30 cellular contexts compared by ENCODE assay signal in the genomic region with DNA sequence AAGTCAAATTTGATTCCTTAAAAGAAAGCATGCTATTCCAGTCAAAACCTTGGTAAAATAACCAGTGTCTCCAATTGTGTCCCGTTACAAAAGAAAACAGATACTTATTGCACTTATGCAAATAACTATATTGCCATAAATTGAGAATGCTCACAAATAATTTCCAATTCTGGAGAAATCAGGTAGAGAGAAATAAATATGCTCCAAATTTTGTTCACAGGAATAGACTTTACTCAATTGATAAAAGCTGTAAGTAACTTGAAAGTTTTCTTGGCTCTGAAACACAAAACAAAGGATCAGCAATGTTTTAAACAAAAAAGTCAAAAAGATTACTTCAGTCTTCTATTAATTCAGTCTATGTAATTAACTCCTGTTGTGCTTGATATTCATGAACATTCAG.
"Had no signal": no experiment of that assay in that cellular context is flagged by ENCODE, and none has a peak within 500 bp of the region (broad histone marks: within the 10 kb centered on the region; RNA-seq: fewer than 3 reads in every experiment).

No MANE protein-coding gene starts in this region.

- H3K4me3 ChIP-seq: left lung, lower lobe of right lung, neural progenitor cell, psoas muscle, right atrium auricular region, right lobe of liver, smooth muscle cell, tibial nerve, uterus had no signal

- H3K36me3 Mint-ChIP-seq: immature natural killer cell, natural killer cell, neural progenitor cell, type B pancreatic cell had no signal

- H3K4me2 ChIP-seq: neural progenitor cell, smooth muscle cell had no signal

- H3K4me1 Mint-ChIP-seq: immature natural killer cell; mesothelial cell of epicardium; naive B cell; natural killer cell; nephron progenitor cell; neural progenitor cell; stimulated activated memory B cell treated with anti-CD40 and anti-IgM and Interleukin-4, amounts not matched to agents 10 μg/mL and 1 μg/mL and 100 μg/mL, for 72 hours; stimulated activated naive CD8-positive, alpha-beta T cell treated with anti-CD3 and anti-CD28 coated beads, Interleukin-15, amount 100 ng/mL, for 72 hours had no signal

- H3K4me3 Mint-ChIP-seq: immature natural killer cell; mesothelial cell of epicardium; naive B cell; natural killer cell; nephron progenitor cell; neural progenitor cell; stimulated activated memory B cell treated with anti-CD40 and anti-IgM and Interleukin-4, amounts not matched to agents 10 μg/mL and 1 μg/mL and 100 μg/mL, for 72 hours; stimulated activated naive CD8-positive, alpha-beta T cell treated with anti-CD3 and anti-CD28 coated beads, Interleukin-15, amount 100 ng/mL, for 72 hours; type B pancreatic cell had no signal

- H3K27ac ChIP-seq: left lung, lower lobe of right lung, neural progenitor cell, neutrophil, parathyroid adenoma, psoas muscle, right atrium auricular region, right lobe of liver, tibial nerve, uterus had no signal

- H3K4me1 ChIP-seq: left lung, lower lobe of right lung, neural progenitor cell, parathyroid adenoma, psoas muscle, right atrium auricular region, right lobe of liver, tibial nerve, uterus had no signal

- H3K79me2 ChIP-seq: parathyroid adenoma had no signal

- H3K27me3 ChIP-seq: left lung, neural progenitor cell, neutrophil, right atrium auricular region, right lobe of liver, tibial nerve, uterus had no signal

- H3K9ac ChIP-seq: neural progenitor cell, parathyroid adenoma had no signal

- ATAC-seq: left colon; left lung; lower lobe of right lung; natural killer cell; psoas muscle; right lobe of liver; stimulated activated memory B cell treated with anti-CD40 and anti-IgM and Interleukin-4, amounts not matched to agents 10 μg/mL and 1 μg/mL and 100 μg/mL, for 72 hours; stimulated activated naive CD8-positive, alpha-beta T cell treated with anti-CD3 and anti-CD28 coated beads, Interleukin-15, amount 100 ng/mL, for 72 hours had no signal

- H2AFZ ChIP-seq: neural progenitor cell, parathyroid adenoma had no signal

- DNase-seq: immature natural killer cell; kidney; left colon; left lung; lower lobe of right lung; mammary epithelial cell; mesenchymal stem cell; naive B cell; natural killer cell; nephron progenitor cell; occipital lobe; psoas muscle; right lobe of liver; stimulated activated CD4-positive, alpha-beta T cell treated with anti-CD3 and anti-CD28 coated beads, Interleukin-1b, Interleukin-23, amount 100 ng/mL, for 48 hours; stimulated activated CD4-positive, alpha-beta T cell treated with anti-CD3 and anti-CD28 coated beads, Interleukin-2, amount 100 ng/mL, for 48 hours; stimulated activated CD4-positive, alpha-beta T cell treated with anti-CD3 and anti-CD28 coated beads, Interleukin-4, amount 100 ng/mL, for 4 hours; stimulated activated CD8-positive, alpha-beta memory T cell treated with anti-CD3 and anti-CD28 coated beads, Interleukin-4, amount 100 ng/mL, for 48 hours; stimulated activated naive CD4-positive, alpha-beta T cell treated with Interleukin-2 at 50 U/mL for 16 hours; stimulated activated naive CD8-positive, alpha-beta T cell treated with anti-CD3 and anti-CD28 coated beads, Interleukin-15, amount 100 ng/mL, for 72 hours; substantia nigra; uterus had no signal

- H3K27ac Mint-ChIP-seq: immature natural killer cell; mesothelial cell of epicardium; naive B cell; natural killer cell; nephron progenitor cell; neural progenitor cell; stimulated activated memory B cell treated with anti-CD40 and anti-IgM and Interleukin-4, amounts not matched to agents 10 μg/mL and 1 μg/mL and 100 μg/mL, for 72 hours; stimulated activated naive CD8-positive, alpha-beta T cell treated with anti-CD3 and anti-CD28 coated beads, Interleukin-15, amount 100 ng/mL, for 72 hours; type B pancreatic cell had no signal

- H3K9me3 ChIP-seq: psoas muscle, right lobe of liver, uterus had no signal

- H3K36me3 ChIP-seq: left lung, lower lobe of right lung, neural progenitor cell, neutrophil, right atrium auricular region, right lobe of liver, tibial nerve, uterus had no signal

- H3K27me3 Mint-ChIP-seq: naive B cell; stimulated activated memory B cell treated with anti-CD40 and anti-IgM and Interleukin-4, amounts not matched to agents 10 μg/mL and 1 μg/mL and 100 μg/mL, for 72 hours; stimulated activated naive CD8-positive, alpha-beta T cell treated with anti-CD3 and anti-CD28 coated beads, Interleukin-15, amount 100 ng/mL, for 72 hours; type B pancreatic cell had no signal
